Comparison of ENCODE assay signal across 16 cellular contexts in the genomic region with DNA sequence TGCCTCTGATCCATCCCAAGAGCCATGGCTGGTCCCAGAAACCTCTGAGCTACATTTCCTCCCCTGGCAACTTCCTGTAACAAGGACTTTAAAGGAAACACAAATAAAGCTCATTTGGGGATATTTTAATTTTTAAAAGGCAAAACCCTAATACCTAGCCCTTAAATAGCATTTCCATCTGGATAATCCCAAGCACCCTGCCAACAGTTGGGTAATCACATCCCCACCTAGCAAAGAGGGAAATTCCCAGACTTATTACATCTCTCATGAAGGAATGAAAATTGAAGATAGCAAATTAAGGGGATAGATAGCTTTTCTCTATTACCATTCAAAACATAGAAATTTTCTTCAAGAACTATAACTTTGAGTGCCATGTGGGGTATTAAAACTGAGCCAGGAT.
DNase-seq lines count a peak whose midpoint lies in the region; ATAC-seq, FAIRE-seq and TF ChIP-seq lines count a peak whose summit lies in the region.
"Had no signal": no experiment of that assay in that cellular context is flagged by ENCODE, and none has a peak within 500 bp of the region (broad histone marks: within the 10 kb centered on the region; RNA-seq: fewer than 3 reads in every experiment).

No MANE protein-coding gene starts in this region.

- no peaks in the 10 kb centered on the region for H3K9me3 ChIP-seq in spleen

- TF ChIP-seq CTCF in epithelial cell of esophagus (IDR thresholded peaks at IDR 0.05; ENCODE audit: insufficient read depth, low read depth, low read length, missing control alignments): no peak
- no peak for TF ChIP-seq CTCF in spleen (IDR thresholded peaks at IDR 0.05 in 8 of 11, conservative IDR thresholded peaks at IDR 0.05 in 3 of 11)

- intact Hi-C loops in spleen (cut with DNase I; ENCODE audit: low total_unique reads): no loop called here

- peak; percentile 27 for DNase-seq in NCI-H69 (lab: John Stamatoyannopoulos, UW)
- DNase-seq in epithelial cell of esophagus (ENCODE audit: low read depth): peak; percentile 27
- DNase-seq in spleen: no peak
- no peak for DNase-seq in SKM-1 treated with dmso at 0.1 percent for 144 hours (lab: John Stamatoyannopoulos, UW; ENCODE audit: unreplicated experiment)
- DNase-seq: CD8-positive, alpha-beta T cell; DMS79; NCI-H1092; NCI-H2081 treated with DMSO at 0.1 percent for 48 hours; NCI-H510A treated with DMSO at 0.1 percent for 48 hours; SIG-M5 had no signal

- ATAC-seq in GM18870 (IDR thresholded peaks at IDR 0.05; ENCODE audit: unreplicated experiment) (no peak), GM19452 (IDR thresholded peaks at IDR 0.05; ENCODE audit: unreplicated experiment) (no peak)
- ATAC-seq: CD8-positive, alpha-beta T cell had no signal

- no peaks in the 10 kb centered on the region for H3K36me3 ChIP-seq in spleen

- TF ChIP-seq POLR2A in spleen (IDR thresholded peaks at IDR 0.05): no peak

- peaks cover 0 to 72% (median 3%) of the 10 kb centered on the region in 7 donors for H3K27me3 ChIP-seq in spleen (replicated peaks in 1 of 7)

- H3K4me1 ChIP-seq in spleen: peaks cover 0 to 13% (median 5%) of the 10 kb centered on the region in 6 donors

- no peak overlapping the region for H3K4me3 ChIP-seq in epithelial cell of esophagus (ENCODE audit: low read length)
- no peak overlapping the region for H3K4me3 ChIP-seq in spleen
- H3K4me3 ChIP-seq: GM23248 had no signal

- peak overlapping the region in 5 of 8 donors; percentile 31 to 58 (median 47) for H3K27ac ChIP-seq in spleen
- H3K27ac ChIP-seq: GM23248 had no signal

- peak; percentile 58 for FAIRE-seq in G401.6 (lab: Jason Lieb, UNC)
- FAIRE-seq: D721Med, RCC 7860 had no signal

Comparison
In these comparisons a context has a peak if more than half of its experiments do, and no peak if none do; other contexts are left out.
1. DNase-seq: peak in NCI-H69 (single experiment) and epithelial cell of esophagus (single experiment); none in spleen (single experiment) and SKM-1 treated with dmso at 0.1 percent for 144 hours (single experiment).